Comparison of ENCODE assay signal across 1 cellular context in genomic region chr7:102008535-102009262, GRCh38.
TF ChIP-seq lines count a peak whose summit lies in the region.

No MANE protein-coding gene starts in this region.

TF ChIP-seq in IMR-90, 13 proteins besides CTCF, POLR2A, EP300 and RAD21 (continued from another document):
- TF ChIP-seq MXI1 (IDR thresholded peaks at IDR 0.05; ENCODE audit: borderline replicate concordance, low read depth, low read length) (no peak), CEBPB (IDR thresholded peaks at IDR 0.05; ENCODE audit: low read depth, low read length) (no peak), NFE2L2 (IDR thresholded peaks at IDR 0.05; ENCODE audit: low read depth, low read length) (no peak), MAFK (IDR thresholded peaks at IDR 0.05; ENCODE audit: low read depth, low read length) (no peak), FOS (IDR thresholded peaks at IDR 0.05; ENCODE audit: low read depth, low read length) (no peak), CHD1 (IDR thresholded peaks at IDR 0.05; ENCODE audit: low read depth, low read length) (no peak), RFX5 (IDR thresholded peaks at IDR 0.05; ENCODE audit: low read depth, low read length) (no peak), MAZ (IDR thresholded peaks at IDR 0.05; ENCODE audit: borderline replicate concordance, low read depth, low read length) (no peak), USF2 (IDR thresholded peaks at IDR 0.05; ENCODE audit: low read depth, low read length) (no peak), ELK1 (IDR thresholded peaks at IDR 0.05; ENCODE audit: borderline replicate concordance, low read depth, low read length) (no peak), RCOR1 (IDR thresholded peaks at IDR 0.05; ENCODE audit: insufficient replicate concordance, low read length) (no peak), BHLHE40 (IDR thresholded peaks at IDR 0.05; ENCODE audit: low read depth, low read length) (no peak)
TF ChIP-seq in IMR-90: peak in this region for 0.
